ENCODE assay signal across 18 cellular contexts in genomic region chr2:84494070-84494469, GRCh38. TPM values are rescaled to one million over a fixed set of nuclear protein-coding genes. Genes with fewer than 3 reads are reported as not detected.
A peak's percentile ranks its signal among the peaks of the same experiment; 100 is the strongest.
DNase-seq lines count a peak whose midpoint lies in the region; ATAC-seq, FAIRE-seq and TF ChIP-seq lines count a peak whose summit lies in the region.
"Had no signal": no experiment of that assay in that cellular context is flagged by ENCODE, and none has a peak within 500 bp of the region (broad histone marks: within the 10 kb centered on the region; RNA-seq: fewer than 3 reads in every experiment).

No MANE protein-coding gene starts in this region.

- no peak for TF ChIP-seq EP300 in tibial nerve (IDR thresholded peaks at IDR 0.05)

- ATAC-seq in HG03108 (IDR thresholded peaks at IDR 0.05; ENCODE audit: unreplicated experiment), result no peak
- ATAC-seq: activated CD4-positive, CD25-positive, alpha-beta regulatory T cell treated with anti-CD3 and anti-CD28 coated beads, Interleukin-2, amount 50 U/mL, for 24 hours; right lobe of liver; stimulated activated naive B cell treated with anti-CD40 and anti-IgM and Interleukin-4, amounts not matched to agents 10 μg/mL and 1 μg/mL and 100 μg/mL, for 72 hours had no signal

- peak overlapping the region; percentile 99 for H3K27ac ChIP-seq in endothelial cell of umbilical vein (ENCODE audit: insufficient read depth, low read depth, low read length)
- H3K27ac ChIP-seq in parathyroid adenoma, result no peak overlapping the region
- H3K27ac ChIP-seq in tibial nerve, result no peak overlapping the region
- H3K27ac ChIP-seq: right lobe of liver had no signal

- POLR2A ChIA-PET in endothelial cell of umbilical vein (lab: Charles Lee), result no interaction called here

- DNase-seq in ELR (ENCODE audit: low read depth) (peak; percentile 95), RCC 7860 (ENCODE audit: low spot score) (peak; percentile 54), endothelial cell of umbilical vein (ENCODE audit: low read depth, low spot score) (peak; percentile 70), SIG-M5 treated with dmso at 0.1 percent for 504 hours (lab: John Stamatoyannopoulos, UW; ENCODE audit: unreplicated experiment) (no peak), tibial nerve (ENCODE audit: low spot score in 2 of 2) (no peak)
- no peak for DNase-seq in activated naive CD4-positive, alpha-beta T cell (lab: John Stamatoyannopoulos, UW)
- DNase-seq: erythroblast; GDM1; GOT3; Kasumi-1; NCI-H1092 treated with DMSO at 0.1 percent for 48 hours; NCI-H69; occipital lobe; right lobe of liver; stimulated activated naive B cell treated with anti-CD40 and anti-IgM and Interleukin-4, amounts not matched to agents 10 μg/mL and 1 μg/mL and 100 μg/mL, for 72 hours had no signal

- H3K27me3 ChIP-seq in endothelial cell of umbilical vein (ENCODE audit: control insufficient read depth in 2 of 2, insufficient read depth in 2 of 2, low read length in 2 of 2) (no peaks in the 10 kb centered on the region), parathyroid adenoma (ENCODE audit: control insufficient read depth, insufficient read depth, low read length) (no peaks in the 10 kb centered on the region), tibial nerve (no peaks in the 10 kb centered on the region)
- H3K27me3 ChIP-seq: right lobe of liver had no signal

- H3K4me2 ChIP-seq in endothelial cell of umbilical vein (ENCODE audit: insufficient read depth, low read length), result peak overlapping the region; percentile 67
- H3K4me2 ChIP-seq in parathyroid adenoma (ENCODE audit: low read length), result no peak overlapping the region

- no TSS peak for BruUV-seq in endothelial cell of umbilical vein (replicated peaks; lab: Mats Ljungman, UMichigan)

- dilution Hi-C loops in endothelial cell of umbilical vein (cut with MboI; ENCODE audit: extremely low pct_ligation_motif_present, low sequenced_read_pairs), result no loop called here

- H3K9ac ChIP-seq in endothelial cell of umbilical vein (replicated peaks; ENCODE audit: extremely low read depth, insufficient read depth, low read length) (peak overlapping the region; percentile 86), parathyroid adenoma (no peak overlapping the region)

- intact Hi-C loops in endothelial cell of umbilical vein (cut with micrococcal nuclease), result loop anchor here (1.0 to 10.0 kb wide), 3 partner anchors 22 to 801 kb away; partner anchors contain the start of genes DNAH6 and SUCLG1

- no peak overlapping the region for H3K4me3 ChIP-seq in endothelial cell of umbilical vein (replicated peaks in 1 of 3; ENCODE audit: insufficient read depth in 1 of 3, low read depth in 1 of 3, low read length in 3 of 3)
- no peak overlapping the region for H3K4me3 ChIP-seq in parathyroid adenoma (ENCODE audit: low read depth, low read length)
- no peak overlapping the region for H3K4me3 ChIP-seq in tibial nerve
- H3K4me3 ChIP-seq: right lobe of liver had no signal

- H3K36me3 ChIP-seq in endothelial cell of umbilical vein (ENCODE audit: control insufficient read depth in 2 of 2, extremely low read depth in 1 of 2, insufficient read depth in 2 of 2, low read length in 2 of 2), result no peaks in the 10 kb centered on the region
- H3K36me3 ChIP-seq in parathyroid adenoma (ENCODE audit: control insufficient read depth, insufficient read depth, low read length), result no peaks in the 10 kb centered on the region
- no peaks in the 10 kb centered on the region for H3K36me3 ChIP-seq in tibial nerve
- H3K36me3 ChIP-seq: right lobe of liver had no signal

- TF ChIP-seq POLR2A in endothelial cell of umbilical vein (IDR thresholded peaks at IDR 0.05; ENCODE audit: low read depth, low read length) (no peak), tibial nerve (IDR thresholded peaks at IDR 0.05) (no peak)

- CTCF ChIA-PET in endothelial cell of umbilical vein (lab: Charles Lee), result interaction anchor here (0.9 to 2.7 kb wide), 8 partner anchors 21 to 804 kb away, joined by 3 to 13 read pairs (median 4); partner anchors contain the start of gene DNAH6

- no peaks in the 10 kb centered on the region for H3K9me1 ChIP-seq in endothelial cell of umbilical vein (replicated peaks; ENCODE audit: control insufficient read depth, extremely low read depth, insufficient read depth, low read length)

- no peaks in the 10 kb centered on the region for H4K20me1 ChIP-seq in endothelial cell of umbilical vein (replicated peaks; ENCODE audit: control insufficient read depth, extremely low read depth, insufficient read depth, low read length)

- H2AFZ ChIP-seq in endothelial cell of umbilical vein (ENCODE audit: low read depth, low read length) (peak overlapping the region; percentile 23), parathyroid adenoma (peak overlapping the region; percentile 38)

- H3K9me3 ChIP-seq in endothelial cell of umbilical vein (replicated peaks; ENCODE audit: control insufficient read depth, insufficient read depth, low read length) (no peaks in the 10 kb centered on the region), parathyroid adenoma (ENCODE audit: control insufficient read depth, low read length) (no peaks in the 10 kb centered on the region), tibial nerve (no peaks in the 10 kb centered on the region)
- H3K9me3 ChIP-seq: right lobe of liver had no signal

- no peak for FAIRE-seq in RCC 7860 (lab: Jason Lieb, UNC)
- peak; percentile 79 for FAIRE-seq in endothelial cell of umbilical vein (lab: Jason Lieb, UNC)

- 65 to 69% methylated on average over 4 of the region's 4 CpGs for WGBS in tibial nerve, 2 donors

- H3K4me1 ChIP-seq in endothelial cell of umbilical vein (ENCODE audit: control insufficient read depth, extremely low read depth, insufficient read depth, low read length) (peaks cover 21% of the 10 kb centered on the region), parathyroid adenoma (peaks cover 17% of the 10 kb centered on the region), tibial nerve (peaks cover 0 to 5% (median 0%) of the 10 kb centered on the region in 4 donors)
- H3K4me1 ChIP-seq: right lobe of liver had no signal

- H3K79me2 ChIP-seq in endothelial cell of umbilical vein (ENCODE audit: control insufficient read depth, insufficient read depth, low read length), result no peaks in the 10 kb centered on the region
- no peaks in the 10 kb centered on the region for H3K79me2 ChIP-seq in parathyroid adenoma

- TF ChIP-seq CTCF in endothelial cell of umbilical vein (IDR thresholded peaks at IDR 0.05; ENCODE audit: extremely low read depth in 1 of 2, insufficient read depth in 1 of 2, low read depth in 1 of 2, low read length in 2 of 2) (no peak), parathyroid adenoma (IDR thresholded peaks at IDR 0.05) (no peak), tibial nerve (IDR thresholded peaks at IDR 0.05) (no peak)

TF ChIP-seq in endothelial cell of umbilical vein, 7 proteins besides CTCF, POLR2A, EP300 and RAD21:
- TF ChIP-seq, protein P1, sequence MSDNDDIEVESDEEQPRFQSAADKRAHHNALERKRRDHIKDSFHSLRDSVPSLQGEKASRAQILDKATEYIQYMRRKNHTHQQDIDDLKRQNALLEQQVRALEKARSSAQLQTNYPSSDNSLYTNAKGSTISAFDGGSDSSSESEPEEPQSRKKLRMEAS (IDR thresholded peaks at IDR 0.05; ENCODE audit: insufficient read depth, insufficient read length), result no peak
- TF ChIP-seq GATA2 (IDR thresholded peaks at IDR 0.05; ENCODE audit: insufficient read depth, insufficient read length, low read depth, low read length) (no peak), POLR2AphosphoS5 (IDR thresholded peaks at IDR 0.05; ENCODE audit: insufficient read depth, low read depth, low read length) (peak; percentile 60), EZH2 (IDR thresholded peaks at IDR 0.05; ENCODE audit: borderline replicate concordance, low read depth, low read length, severe bottlenecking) (no peak), JUN (IDR thresholded peaks at IDR 0.05; ENCODE audit: borderline replicate concordance, insufficient read depth, insufficient read length, low read depth) (peak; percentile 86), FOS (IDR thresholded peaks at IDR 0.05; ENCODE audit: borderline replicate concordance, insufficient read depth, low read length) (peak; percentile 94), MYC (IDR thresholded peaks at IDR 0.05; ENCODE audit: low read depth, low read length) (no peak)

RNA-seq across cellular contexts. Expression of gene DNAH6, which starts 22.2 kb away (rescaled TPM):
- total RNA-seq in endothelial cell of umbilical vein (0.24 and 0.25 TPM in 2 replicates), tibial nerve (1 to 10 TPM; 2.2 to 5.9 (median 2.7) TPM)
- polyA plus RNA-seq in endothelial cell of umbilical vein, result 0.03 TPM in 1 of 2 replicates, not detected in the other
- polyA plus RNA-seq in endothelial cell of umbilical vein (2011; cell fraction: cytosol; rRNA removed), result not detected in 2 replicates
- polyA plus RNA-seq in endothelial cell of umbilical vein (2011; cell fraction: nucleus; rRNA removed), result 0.11 and 0.13 TPM in 2 replicates
- 0.13 TPM in 1 of 2 replicates, not detected in the other for polyA plus RNA-seq in endothelial cell of umbilical vein (2012)
- polyA minus RNA-seq in endothelial cell of umbilical vein, result not detected in 2 replicates
- polyA minus RNA-seq in endothelial cell of umbilical vein (2011; cell fraction: cytosol; rRNA and poly(A)+ RNA removed), result not detected
- polyA minus RNA-seq in endothelial cell of umbilical vein (2011; cell fraction: nucleus; rRNA and poly(A)+ RNA removed), result 0.10 and 0.63 TPM in 2 replicates

RNA-seq across cellular contexts. Expression of gene SUCLG1, which starts 35.0 kb away (rescaled TPM):
- total RNA-seq in endothelial cell of umbilical vein (59.2 and 62.6 TPM in 2 replicates), tibial nerve (10 to 100 TPM; 45.4 to 58.8 (median 52.1) TPM)
- polyA plus RNA-seq in endothelial cell of umbilical vein, result 24.0 and 31.7 TPM in 2 replicates
- polyA plus RNA-seq in endothelial cell of umbilical vein (2011; cell fraction: cytosol; rRNA removed), result 39.4 and 45.3 TPM in 2 replicates
- polyA plus RNA-seq in endothelial cell of umbilical vein (2011; cell fraction: nucleus; rRNA removed), result 39.4 and 51.8 TPM in 2 replicates
- 70.2 and 83.5 TPM in 2 replicates for polyA plus RNA-seq in endothelial cell of umbilical vein (2012)
- 17.0 and 19.2 TPM in 2 replicates for polyA minus RNA-seq in endothelial cell of umbilical vein
- 39.4 TPM for polyA minus RNA-seq in endothelial cell of umbilical vein (2011; cell fraction: cytosol; rRNA and poly(A)+ RNA removed)
- 27.8 and 28.2 TPM in 2 replicates for polyA minus RNA-seq in endothelial cell of umbilical vein (2011; cell fraction: nucleus; rRNA and poly(A)+ RNA removed)

Comparison
In these comparisons a context has a peak if more than half of its experiments do, and no peak if none do; other contexts are left out.
1. DNase-seq: peak in ELR (single experiment), RCC 7860 (single experiment) and endothelial cell of umbilical vein (single experiment); none in activated naive CD4-positive, alpha-beta T cell (0 of 4), SIG-M5 treated with dmso at 0.1 percent for 504 hours (single experiment) and tibial nerve (0 of 2).